1 cellular context compared by ENCODE assay signal in the genomic region with DNA sequence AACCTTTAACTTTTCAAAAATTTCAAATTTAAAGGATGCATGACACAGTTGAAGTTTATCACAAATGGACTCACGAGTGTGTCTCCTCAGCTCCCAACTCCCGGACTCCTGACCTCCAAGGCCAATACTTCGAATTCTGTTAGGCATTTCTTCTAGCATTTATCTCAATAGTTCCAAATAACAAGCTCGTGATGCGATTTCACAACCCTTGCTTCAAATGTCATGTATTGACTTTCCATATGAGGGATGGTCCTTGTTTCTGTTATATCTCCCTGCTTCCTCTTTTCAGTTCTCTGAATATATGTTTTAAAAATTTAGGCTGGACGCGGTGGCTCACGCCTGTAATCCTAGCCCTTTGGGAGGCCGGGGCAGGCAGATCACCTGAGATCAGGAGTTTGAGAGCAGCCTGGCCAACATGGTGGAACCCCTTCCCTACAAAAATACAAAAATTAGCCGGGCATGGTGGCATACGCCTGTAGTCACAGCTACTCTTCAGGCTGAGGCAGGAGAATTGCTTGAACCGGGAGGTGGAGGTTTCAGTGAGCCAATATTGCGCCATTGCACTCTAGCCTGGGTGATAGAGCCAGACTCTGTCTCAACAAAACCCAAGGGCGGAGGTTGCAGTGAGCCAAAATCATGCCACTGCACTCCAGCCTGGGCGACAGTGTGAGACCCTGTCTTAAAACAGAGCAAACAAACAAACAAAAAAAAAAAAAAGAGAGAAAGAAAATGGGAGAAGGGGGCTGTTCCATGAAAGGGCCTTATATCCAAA.
TF ChIP-seq lines count a peak whose summit lies in the region.

No MANE protein-coding gene starts in this region.

TF ChIP-seq in HCT116, 20 proteins besides CTCF, POLR2A, EP300 and RAD21 (continued from another document):
- TF ChIP-seq, protein P1, sequence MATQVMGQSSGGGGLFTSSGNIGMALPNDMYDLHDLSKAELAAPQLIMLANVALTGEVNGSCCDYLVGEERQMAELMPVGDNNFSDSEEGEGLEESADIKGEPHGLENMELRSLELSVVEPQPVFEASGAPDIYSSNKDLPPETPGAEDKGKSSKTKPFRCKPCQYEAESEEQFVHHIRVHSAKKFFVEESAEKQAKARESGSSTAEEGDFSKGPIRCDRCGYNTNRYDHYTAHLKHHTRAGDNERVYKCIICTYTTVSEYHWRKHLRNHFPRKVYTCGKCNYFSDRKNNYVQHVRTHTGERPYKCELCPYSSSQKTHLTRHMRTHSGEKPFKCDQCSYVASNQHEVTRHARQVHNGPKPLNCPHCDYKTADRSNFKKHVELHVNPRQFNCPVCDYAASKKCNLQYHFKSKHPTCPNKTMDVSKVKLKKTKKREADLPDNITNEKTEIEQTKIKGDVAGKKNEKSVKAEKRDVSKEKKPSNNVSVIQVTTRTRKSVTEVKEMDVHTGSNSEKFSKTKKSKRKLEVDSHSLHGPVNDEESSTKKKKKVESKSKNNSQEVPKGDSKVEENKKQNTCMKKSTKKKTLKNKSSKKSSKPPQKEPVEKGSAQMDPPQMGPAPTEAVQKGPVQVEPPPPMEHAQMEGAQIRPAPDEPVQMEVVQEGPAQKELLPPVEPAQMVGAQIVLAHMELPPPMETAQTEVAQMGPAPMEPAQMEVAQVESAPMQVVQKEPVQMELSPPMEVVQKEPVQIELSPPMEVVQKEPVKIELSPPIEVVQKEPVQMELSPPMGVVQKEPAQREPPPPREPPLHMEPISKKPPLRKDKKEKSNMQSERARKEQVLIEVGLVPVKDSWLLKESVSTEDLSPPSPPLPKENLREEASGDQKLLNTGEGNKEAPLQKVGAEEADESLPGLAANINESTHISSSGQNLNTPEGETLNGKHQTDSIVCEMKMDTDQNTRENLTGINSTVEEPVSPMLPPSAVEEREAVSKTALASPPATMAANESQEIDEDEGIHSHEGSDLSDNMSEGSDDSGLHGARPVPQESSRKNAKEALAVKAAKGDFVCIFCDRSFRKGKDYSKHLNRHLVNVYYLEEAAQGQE (IDR thresholded peaks at IDR 0.05; ENCODE audit: low read depth), result no peak
- no peak for TF ChIP-seq ATF3 (IDR thresholded peaks at IDR 0.05)
TF ChIP-seq in HCT116: peak in this region for 0.
